10 cellular contexts compared by ENCODE assay signal in genomic region chr2:131534317-131534672, GRCh38. TPM values are rescaled to one million over a fixed set of nuclear protein-coding genes. Genes with fewer than 3 reads are reported as not detected.
"Had no signal": no experiment of that assay in that cellular context is flagged by ENCODE, and none has a peak within 500 bp of the region (broad histone marks: within the 10 kb centered on the region; RNA-seq: fewer than 3 reads in every experiment).

No MANE protein-coding gene starts in this region.

RNA-seq across cellular contexts. Expression of gene TUBA3D, which starts 58.4 kb away (rescaled TPM):
- total RNA-seq: activated CD4-positive, alpha-beta T cell treated with anti-CD3 and anti-CD28 coated beads, Interleukin-2, amount 10 ng/mL, durations not matched to agents 7 days and 5 days; activated CD8-positive, alpha-beta T cell treated with anti-CD3 and anti-CD28 coated beads for 36 hours; activated T-cell treated with anti-CD3 and anti-CD28 coated beads, Interleukin-2, amount 50 U/mL, for 4 hours; activated T-helper 17 cell treated with anti-CD3 and anti-CD28 coated beads, Interleukin-2, amount 50 U/mL, for 72 hours; astrocyte; bronchial epithelial cell; dermis blood vessel endothelial cell; esophagus muscularis mucosa; foreskin keratinocyte; T-helper 17 cell had no signal
- polyA plus RNA-seq: foreskin keratinocyte had no signal
